Comparison of ENCODE assay signal across 12 cellular contexts in the genomic region with DNA sequence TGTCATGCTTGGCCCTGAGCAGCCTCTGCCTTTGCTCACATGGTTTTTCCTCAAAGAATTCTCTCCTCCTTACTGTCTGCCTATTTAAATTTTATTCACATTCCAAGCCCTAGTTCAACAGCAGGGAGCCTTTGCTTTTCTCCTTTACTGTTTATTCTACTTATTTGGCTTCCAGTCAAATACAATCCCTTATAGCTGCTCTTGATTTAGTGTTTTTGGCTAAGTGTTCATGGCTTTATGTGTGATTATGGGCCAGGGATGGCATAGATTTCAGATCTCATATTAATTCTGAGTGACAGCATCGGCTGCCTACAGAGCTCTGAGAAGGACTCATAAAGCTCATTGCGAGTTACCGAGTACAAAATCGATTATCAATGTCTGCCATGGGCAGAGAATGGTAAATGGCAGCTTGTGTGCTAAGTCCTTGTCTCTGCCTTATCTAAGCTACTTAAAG.
DNase-seq lines count a peak whose midpoint lies in the region; ATAC-seq lines count a peak whose summit lies in the region.
"Had no signal": no experiment of that assay in that cellular context is flagged by ENCODE, and none has a peak within 500 bp of the region (broad histone marks: within the 10 kb centered on the region; RNA-seq: fewer than 3 reads in every experiment).

No MANE protein-coding gene starts in this region.

- H3K9me3 Mint-ChIP-seq in CD8-positive, alpha-beta memory T cell, result no peaks in the 10 kb centered on the region
- H3K9me3 Mint-ChIP-seq in activated CD8-positive, alpha-beta T cell treated with anti-CD3 and anti-CD28 coated beads, Interleukin-2, amount 10 ng/mL, durations not matched to agents 7 days and 5 days (ENCODE audit: insufficient read depth), result no peaks in the 10 kb centered on the region

- POLR2A ChIA-PET in CD8-positive, alpha-beta memory T cell (lab: Charles Lee), result interaction anchor here (1.1 kb wide), 1 partner anchor 9 kb away, joined by 5 read pairs; no protein-coding TSS in a partner anchor
- POLR2A ChIA-PET in activated CD8-positive, alpha-beta T cell treated with anti-CD3 and anti-CD28 coated beads, Interleukin-2, amount 10 ng/mL, durations not matched to agents 7 days and 5 days (lab: Charles Lee), result interaction anchor here (1.2 kb wide), 1 partner anchor 21 kb away, joined by 3 read pairs; no protein-coding TSS in a partner anchor

- peaks cover 17% of the 10 kb centered on the region for H3K4me1 ChIP-seq in CD8-positive, alpha-beta memory T cell (ENCODE audit: insufficient read depth, low read length)
- peaks cover 40% of the 10 kb centered on the region for H3K4me1 ChIP-seq in HUES48 (ENCODE audit: control insufficient read depth, insufficient read depth, low read length)
- peaks cover 4% of the 10 kb centered on the region for H3K4me1 ChIP-seq in effector memory CD4-positive, alpha-beta T cell (ENCODE audit: control insufficient read depth, insufficient read depth, low read length, poor library complexity, severe bottlenecking)
- H3K4me1 ChIP-seq: Caco-2 had no signal

- H3K27me3 ChIP-seq in CD8-positive, alpha-beta memory T cell (ENCODE audit: insufficient read depth, low read length, poor library complexity, severe bottlenecking), result no peaks in the 10 kb centered on the region
- no peaks in the 10 kb centered on the region for H3K27me3 ChIP-seq in HUES48 (ENCODE audit: control insufficient read depth, insufficient read depth, low read length)
- no peaks in the 10 kb centered on the region for H3K27me3 ChIP-seq in effector memory CD4-positive, alpha-beta T cell (replicated peaks; ENCODE audit: control insufficient read depth, insufficient read depth, low read length, poor library complexity, severe bottlenecking)

- peak overlapping the region in 4 of 7 donors; percentile 32 to 68 (median 55) for H3K4me3 Mint-ChIP-seq in CD8-positive, alpha-beta memory T cell
- no peak overlapping the region for H3K4me3 Mint-ChIP-seq in activated CD8-positive, alpha-beta T cell treated with anti-CD3 and anti-CD28 coated beads, Interleukin-2, amount 10 ng/mL, durations not matched to agents 7 days and 5 days

- no peaks in the 10 kb centered on the region for H3K9me3 ChIP-seq in CD8-positive, alpha-beta memory T cell (ENCODE audit: low read length)
- no peaks in the 10 kb centered on the region for H3K9me3 ChIP-seq in HUES48 (ENCODE audit: control insufficient read depth, insufficient read depth, low read length)
- no peaks in the 10 kb centered on the region for H3K9me3 ChIP-seq in effector memory CD4-positive, alpha-beta T cell (ENCODE audit: control insufficient read depth, low read length)
- H3K9me3 ChIP-seq: Caco-2 had no signal

- CTCF ChIA-PET in CD8-positive, alpha-beta memory T cell (lab: Charles Lee), result interaction anchor here (1.0 kb wide), 1 partner anchor 9 kb away, joined by 3 read pairs; no protein-coding TSS in a partner anchor
- CTCF ChIA-PET in activated CD8-positive, alpha-beta T cell treated with anti-CD3 and anti-CD28 coated beads, Interleukin-2, amount 10 ng/mL, durations not matched to agents 7 days and 5 days (lab: Charles Lee), result interaction anchor here (0.7 to 2.0 kb wide), 10 partner anchors 8 to 242 kb away, joined by 3 to 6 read pairs (median 4); a partner anchor contains a TSS

- no peak for ATAC-seq in activated CD8-positive, alpha-beta T cell treated with anti-CD3 and anti-CD28 coated beads, Interleukin-2, amount 10 ng/mL, durations not matched to agents 7 days and 5 days

- DNase-seq in CD8-positive, alpha-beta memory T cell, result no peak
- no peak for DNase-seq in activated CD8-positive, alpha-beta T cell treated with anti-CD3 and anti-CD28 coated beads, Interleukin-2, amount 10 ng/mL, durations not matched to agents 7 days and 5 days
- DNase-seq in iPS-NIHi11 (ENCODE audit: low spot score) (peak; percentile 38), posterior vena cava (ENCODE audit: low spot score) (no peak), medulla oblongata (ENCODE audit: extremely low spot score) (no peak), GM19240 (ENCODE audit: insufficient read length, low spot score) (no peak)
- DNase-seq in effector memory CD4-positive, alpha-beta T cell, result no peak
- DNase-seq: activated CD8-positive, alpha-beta memory T cell treated with anti-CD3 and anti-CD28 coated beads, Interleukin-2, amount 50 U/mL, for 48 hours; Caco-2; kidney glomerular epithelial cell; NCI-H526 had no signal

- H3K9ac ChIP-seq in HUES48 (ENCODE audit: low read depth, low read length), result peak overlapping the region; percentile 28; the same call in 1 of the 2 replicates

- H3K4me3 ChIP-seq in CD8-positive, alpha-beta memory T cell (ENCODE audit: low read length), result no peak overlapping the region
- peak overlapping the region; percentile 4; the same call in 1 of the 2 replicates for H3K4me3 ChIP-seq in HUES48 (ENCODE audit: low read depth, low read length)
- H3K4me3 ChIP-seq in effector memory CD4-positive, alpha-beta T cell (ENCODE audit: insufficient read depth, low read depth, low read length, poor library complexity, severe bottlenecking), result no peak overlapping the region

- no peaks in the 10 kb centered on the region for H3K27me3 Mint-ChIP-seq in CD8-positive, alpha-beta memory T cell
- H3K27me3 Mint-ChIP-seq in activated CD8-positive, alpha-beta T cell treated with anti-CD3 and anti-CD28 coated beads, Interleukin-2, amount 10 ng/mL, durations not matched to agents 7 days and 5 days (ENCODE audit: low read depth), result no peaks in the 10 kb centered on the region

- peaks cover 26 to 43% (median 37%) of the 10 kb centered on the region in 3 donors for H3K4me1 Mint-ChIP-seq in CD8-positive, alpha-beta memory T cell
- peaks cover 21% of the 10 kb centered on the region for H3K4me1 Mint-ChIP-seq in activated CD8-positive, alpha-beta T cell treated with anti-CD3 and anti-CD28 coated beads, Interleukin-2, amount 10 ng/mL, durations not matched to agents 7 days and 5 days (ENCODE audit: low read depth)

- peak overlapping the region in 4 of 8 donors; percentile 31 to 92 (median 60) for H3K27ac Mint-ChIP-seq in CD8-positive, alpha-beta memory T cell
- H3K27ac Mint-ChIP-seq in activated CD8-positive, alpha-beta T cell treated with anti-CD3 and anti-CD28 coated beads, Interleukin-2, amount 10 ng/mL, durations not matched to agents 7 days and 5 days, result peak overlapping the region; percentile 16

- H3K27ac ChIP-seq in CD8-positive, alpha-beta memory T cell (ENCODE audit: low read depth, low read length), result no peak overlapping the region
- peak overlapping the region; percentile 92 for H3K27ac ChIP-seq in HUES48 (ENCODE audit: low read depth, low read length)
- no peak overlapping the region for H3K27ac ChIP-seq in effector memory CD4-positive, alpha-beta T cell (ENCODE audit: insufficient read depth, low read length, poor library complexity, severe bottlenecking)

- H3K36me3 ChIP-seq in CD8-positive, alpha-beta memory T cell (ENCODE audit: insufficient read depth, low read length), result no peaks in the 10 kb centered on the region
- H3K36me3 ChIP-seq in HUES48 (ENCODE audit: control insufficient read depth, insufficient read depth, low read length), result 0 out of 2 replicates have a peak, but pooled peaks cover 5% of the 10 kb centered on the region
- no peaks in the 10 kb centered on the region for H3K36me3 ChIP-seq in effector memory CD4-positive, alpha-beta T cell (ENCODE audit: control insufficient read depth, insufficient read depth, low read length)

- intact Hi-C loops in posterior vena cava (cut with DNase I), result no loop called here

- peaks cover 6 to 16% (median 7%) of the 10 kb centered on the region in 3 donors for H3K36me3 Mint-ChIP-seq in CD8-positive, alpha-beta memory T cell
- H3K36me3 Mint-ChIP-seq in activated CD8-positive, alpha-beta T cell treated with anti-CD3 and anti-CD28 coated beads, Interleukin-2, amount 10 ng/mL, durations not matched to agents 7 days and 5 days (ENCODE audit: low read depth), result peaks cover 15% of the 10 kb centered on the region
